ENCODE assay signal across 1 cellular context in genomic region chr19:13014921-13015280, GRCh38.
TF ChIP-seq lines count a peak whose summit lies in the region.

No MANE protein-coding gene starts in this region.

TF ChIP-seq in K562, 482 proteins besides CTCF, POLR2A, EP300 and RAD21:
- TF ChIP-seq GATAD2A (IDR thresholded peaks at IDR 0.05) = peak; percentile 18; the same call in 1 of the 2 replicates
- no peak for TF ChIP-seq SFPQ (IDR thresholded peaks at IDR 0.05; ENCODE audit: low read depth, low read length)
- TF ChIP-seq TRIM25 (IDR thresholded peaks at IDR 0.05; ENCODE audit: borderline replicate concordance) = no peak
- no peak for TF ChIP-seq MED1 (CRISPR knock-in tag; IDR thresholded peaks at IDR 0.05; ENCODE audit: borderline replicate concordance)
- TF ChIP-seq HNRNPL (IDR thresholded peaks at IDR 0.05; ENCODE audit: low read depth, low read length) = peak; percentile 57; the same call in 1 of the 2 replicates
TF ChIP-seq in K562: peak in this region for 2.
